8 cellular contexts compared by ENCODE assay signal in genomic region chr7:150222083-150222482, GRCh38.
DNase-seq lines count a peak whose midpoint lies in the region; FAIRE-seq and TF ChIP-seq lines count a peak whose summit lies in the region.
"Not testable (repeated sequence)": the region's sequence is repeated elsewhere in the genome, so short reads cannot be mapped to it uniquely, and the experiment has no call there.

No MANE protein-coding gene starts in this region.

- not testable (repeated sequence) for H3K4me3 ChIP-seq in SK-N-SH (ENCODE audit: low read depth in 2 of 2, low read length in 1 of 2); H1 (ENCODE audit: extremely low read depth in 1 of 4, insufficient read depth in 2 of 4, low read depth in 3 of 4, low read length in 4 of 4); osteoblast (ENCODE audit: insufficient read depth, low read length)

- not testable (repeated sequence) for TF ChIP-seq RAD21 in SK-N-SH (IDR thresholded peaks at IDR 0.05; ENCODE audit: low read length)
- peak; percentile 37 to 44; a peak in 3 of 4 replicates for TF ChIP-seq RAD21 in H1 (IDR thresholded peaks at IDR 0.05 in 1 of 2, conservative IDR thresholded peaks at IDR 0.05 in 1 of 2; ENCODE audit: low read depth in 2 of 2, low read length in 2 of 2)

- H3K23me2 ChIP-seq in H1 (ENCODE audit: low read depth, low read length) = not testable (repeated sequence)

- H2AFZ ChIP-seq in SK-N-SH (ENCODE audit: low read depth); H1 (ENCODE audit: low read length); osteoblast (ENCODE audit: low read length): not testable (repeated sequence)

- H2BK5ac ChIP-seq in H1 (ENCODE audit: low read depth, low read length) = not testable (repeated sequence)

- TF ChIP-seq CTCF in SK-N-SH (IDR thresholded peaks at IDR 0.05) (peak; percentile 17), H1 (IDR thresholded peaks at IDR 0.05; ENCODE audit: control extremely low read depth in 1 of 3, insufficient read depth in 1 of 3, low read depth in 1 of 3, low read length in 3 of 3) (peak in 2 of 3 experiments; percentile 9 to 10; a peak in 2 of 4 replicates)
- TF ChIP-seq CTCF in osteoblast (IDR thresholded peaks at IDR 0.05; ENCODE audit: extremely low read depth, low read depth, low read length) = not testable (repeated sequence)

- H2BK12ac ChIP-seq in H1 (ENCODE audit: low read depth, low read length) = not testable (repeated sequence)

- not testable (repeated sequence) for H3K36me3 ChIP-seq in SK-N-SH (replicated peaks in 1 of 2; ENCODE audit: control insufficient read depth in 1 of 2, insufficient read depth in 2 of 2, low read length in 1 of 2); H1 (ENCODE audit: control insufficient read depth in 2 of 4, insufficient read depth in 4 of 4, low read length in 3 of 4); osteoblast (ENCODE audit: insufficient read depth, low read length)

- H3F3A ChIP-seq in SK-N-SH (replicated peaks; ENCODE audit: insufficient read depth) = not testable (repeated sequence)

- not testable (repeated sequence) for H3K14ac ChIP-seq in H1 (ENCODE audit: insufficient read length)

- not testable (repeated sequence) for H3K4ac ChIP-seq in H1 (replicated peaks; ENCODE audit: insufficient read length, low read depth, low read length)

- TF ChIP-seq POLR2A in H1 (IDR thresholded peaks at IDR 0.05; ENCODE audit: control extremely low read depth in 1 of 2, low read depth in 2 of 2, low read length in 2 of 2) = not testable (repeated sequence)

- POLR2A ChIA-PET in SK-N-SH (lab: Yijun Ruan, JAX); H1 (lab: Charles Lee; ENCODE audit: partially characterized antibody): not testable (repeated sequence)

- DNase-seq in ACHN (peak; percentile 43), ELR (ENCODE audit: low read depth) (peak; percentile 0), NCI-H1092 treated with DMSO at 0.1 percent for 48 hours (lab: John Stamatoyannopoulos, UW) (peak; percentile 30), NCI-H526 treated with DMSO at 0.1 percent for 48 hours (lab: John Stamatoyannopoulos, UW) (peak; percentile 27), osteoblast (ENCODE audit: insufficient read length, low spot score, missing footprints) (peak; percentile 3)
- not testable (repeated sequence) for DNase-seq in SK-N-SH; H1 (ENCODE audit: low read depth in 1 of 2, low spot score in 2 of 2)

- H2BK120ac ChIP-seq in H1 (replicated peaks; ENCODE audit: low read depth, low read length) = not testable (repeated sequence)

- not testable (repeated sequence) for H3K79me1 ChIP-seq in H1 (ENCODE audit: low read depth, low read length)

- not testable (repeated sequence) for H3K4me1 ChIP-seq in SK-N-SH (ENCODE audit: control insufficient read depth in 1 of 2, insufficient read depth in 2 of 2, low read depth in 1 of 2, low read length in 1 of 2); H1 (replicated peaks in 1 of 4; ENCODE audit: control insufficient read depth in 3 of 4, insufficient read depth in 4 of 4, low read length in 3 of 4); osteoblast (ENCODE audit: insufficient read depth, low read length)

- H3K79me2 ChIP-seq in SK-N-SH (ENCODE audit: insufficient read depth); H1 (ENCODE audit: control insufficient read depth in 1 of 2, insufficient read depth in 2 of 2, low read length in 2 of 2); osteoblast (ENCODE audit: insufficient read depth, low read length): not testable (repeated sequence)

- in situ Hi-C loops in ACHN (cut with HindIII; ENCODE audit: low pct_ligation_motif_present, low pct_unique_long_range_greater_than_20kb, low sequenced_read_pairs) = not testable (repeated sequence)

- not testable (repeated sequence) for H2AK5ac ChIP-seq in H1 (ENCODE audit: low read depth, low read length)

- not testable (repeated sequence) for H3K9ac ChIP-seq in SK-N-SH; H1 (replicated peaks in 1 of 4; ENCODE audit: extremely low read depth in 1 of 4, low read depth in 3 of 4, low read length in 3 of 4)

- H3K9me3 ChIP-seq in SK-N-SH; H1 (ENCODE audit: insufficient read depth in 2 of 2, low read depth in 1 of 2, low read length in 1 of 2); osteoblast (ENCODE audit: low read depth, low read length): not testable (repeated sequence)

- not testable (repeated sequence) for H4K91ac ChIP-seq in H1 (replicated peaks; ENCODE audit: insufficient read length, low read length)

- not testable (repeated sequence) for TF ChIP-seq EP300 in SK-N-SH (IDR thresholded peaks at IDR 0.05; ENCODE audit: borderline replicate concordance in 1 of 2, low read depth in 1 of 2, low read length in 1 of 2); H1 (IDR thresholded peaks at IDR 0.05; ENCODE audit: borderline replicate concordance in 1 of 2, low read depth in 2 of 2, low read length in 2 of 2)

- not testable (repeated sequence) for H3K27ac ChIP-seq in SK-N-SH (ENCODE audit: low read depth in 2 of 2, low read length in 1 of 2); H1 (ENCODE audit: low read depth, low read length); osteoblast (ENCODE audit: low read depth, low read length)

- not testable (repeated sequence) for H3K23ac ChIP-seq in H1 (ENCODE audit: insufficient read length)

- not testable (repeated sequence) for H3K27me3 ChIP-seq in SK-N-SH (ENCODE audit: insufficient read depth); osteoblast (ENCODE audit: insufficient read depth, low read length)
- peaks cover 8 to 21% (median 20%) of the 10 kb centered on the region in 4 experiments for H3K27me3 ChIP-seq in H1 (replicated peaks in 1 of 4; ENCODE audit: control insufficient read depth in 3 of 4, extremely low read depth in 1 of 4, insufficient read depth in 3 of 4, low read length in 3 of 4)

- H3K18ac ChIP-seq in H1 (ENCODE audit: extremely low read depth, low read length) = not testable (repeated sequence)

- not testable (repeated sequence) for H2BK15ac ChIP-seq in H1 (ENCODE audit: low read length)

- FAIRE-seq in H1 (lab: Jason Lieb, UNC) = peak; percentile 13
- peak; percentile 27 for FAIRE-seq in islet of Langerhans (lab: Jason Lieb, UNC)

- H4K5ac ChIP-seq in H1 (ENCODE audit: insufficient read length, low read depth, low read length) = not testable (repeated sequence)

- not testable (repeated sequence) for H2BK20ac ChIP-seq in H1 (ENCODE audit: low read length)

- H3K56ac ChIP-seq in H1 (replicated peaks; ENCODE audit: insufficient read length, low read depth, low read length) = not testable (repeated sequence)

- H3K9me2 ChIP-seq in SK-N-SH = not testable (repeated sequence)

- H4K8ac ChIP-seq in H1 (ENCODE audit: extremely low read depth, insufficient read depth, low read length) = not testable (repeated sequence)

- H4K20me1 ChIP-seq in SK-N-SH (ENCODE audit: insufficient read depth); H1 (replicated peaks in 1 of 2; ENCODE audit: control insufficient read depth in 1 of 2, insufficient read depth in 2 of 2, low read length in 2 of 2); osteoblast (ENCODE audit: insufficient read depth, low read length): not testable (repeated sequence)

- 4% methylated on average over 6 of the region's 6 CpGs for WGBS in SK-N-SH (ENCODE audit: low lambda C conversion rate)
- 64% methylated on average over 6 of the region's 6 CpGs; no CpG with 5 or more reads in 1 of the 2 experiments for WGBS in H1 (ENCODE audit: extremely low coverage in 1 of 2, insufficient coverage in 1 of 2, insufficient read length in 1 of 2, insufficient replicate concordance in 2 of 2, low coverage in 1 of 2, low lambda C conversion rate in 2 of 2, missing lambda C conversion rate in 1 of 2), 2 experiments

- not testable (repeated sequence) for H3K4me2 ChIP-seq in SK-N-SH; H1 (ENCODE audit: insufficient read depth in 1 of 2, low read depth in 2 of 2, low read length in 2 of 2); osteoblast (ENCODE audit: insufficient read depth, low read length)

- CTCF ChIA-PET in SK-N-SH (lab: Yijun Ruan, JAX); H1 (lab: Charles Lee; ENCODE audit: partially characterized antibody): not testable (repeated sequence)
